Comparison of ENCODE assay signal across 11 cellular contexts in the genomic region with DNA sequence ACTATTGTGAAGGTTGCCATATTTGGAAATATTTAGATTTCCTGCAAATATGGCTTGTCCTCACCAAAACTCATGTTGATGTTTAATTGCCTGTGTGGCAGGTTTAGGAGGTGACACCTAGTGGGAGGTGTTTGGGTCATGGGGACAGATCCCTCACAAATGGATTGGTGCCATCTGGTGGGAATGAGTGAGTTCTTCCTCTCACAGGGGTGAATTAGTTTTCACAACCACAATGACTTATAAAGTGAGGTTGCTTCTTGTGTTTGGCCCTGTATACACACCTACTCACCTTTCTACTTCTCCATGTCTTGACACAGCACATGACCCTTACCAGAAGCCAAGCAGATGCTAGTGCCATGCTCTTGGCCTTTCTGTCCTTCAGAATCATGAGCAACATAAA. TPM values are rescaled to one million over a fixed set of nuclear protein-coding genes. Genes with fewer than 3 reads are reported as not detected.
A peak's percentile ranks its signal among the peaks of the same experiment; 100 is the strongest.
DNase-seq lines count a peak whose midpoint lies in the region; ATAC-seq and TF ChIP-seq lines count a peak whose summit lies in the region.
"Had no signal": no experiment of that assay in that cellular context is flagged by ENCODE, and none has a peak within 500 bp of the region (broad histone marks: within the 10 kb centered on the region; RNA-seq: fewer than 3 reads in every experiment).

No MANE protein-coding gene starts in this region.

- no peak overlapping the region for H3K23ac ChIP-seq in neuronal stem cell (ENCODE audit: low read depth, low read length, poor library complexity)

- H2AK5ac ChIP-seq in neuronal stem cell (ENCODE audit: low read depth, low read length) = no peak overlapping the region

- no peak overlapping the region for H2AFZ ChIP-seq in neuronal stem cell (ENCODE audit: low read length)
- H2AFZ ChIP-seq: parathyroid adenoma had no signal

- H3K4ac ChIP-seq in neuronal stem cell (ENCODE audit: low read length) = no peak overlapping the region

- H2BK5ac ChIP-seq in neuronal stem cell (ENCODE audit: low read length) = no peak overlapping the region

- H3K4me2 ChIP-seq in neuronal stem cell (ENCODE audit: insufficient read depth, low read length, poor library complexity, severe bottlenecking) = no peak overlapping the region

- intact Hi-C loops in A673 (cut with micrococcal nuclease; ENCODE audit: unreplicated experiment) = loop anchor here (10.0 kb wide), 1 partner anchor 921 kb away; no protein-coding TSS in a partner anchor
- intact Hi-C loops in dorsolateral prefrontal cortex (cut with DNase I) = no loop called here

- ATAC-seq in GM18505 (IDR thresholded peaks at IDR 0.05; ENCODE audit: unreplicated experiment) (peak; percentile 83), HG02852 (IDR thresholded peaks at IDR 0.05; ENCODE audit: unreplicated experiment) (peak; percentile 79)

- H3K36me3 ChIP-seq in A673 (ENCODE audit: insufficient read depth, low read length, poor library complexity, severe bottlenecking) (no peaks in the 10 kb centered on the region), neuronal stem cell (replicated peaks in 1 of 2; ENCODE audit: control insufficient read depth in 2 of 2, insufficient read depth in 2 of 2, low read length in 2 of 2) (no peaks in the 10 kb centered on the region)
- H3K36me3 ChIP-seq: adrenal gland had no signal

- no peak overlapping the region for H3K4me3 ChIP-seq in A673 (ENCODE audit: low read depth, low read length, poor library complexity, severe bottlenecking)
- H3K4me3 ChIP-seq in dorsolateral prefrontal cortex = no peak overlapping the region
- no peak overlapping the region for H3K4me3 ChIP-seq in neuronal stem cell (ENCODE audit: low read length in 2 of 2)
- H3K4me3 ChIP-seq: adrenal gland, SK-N-MC had no signal

- H3K27ac ChIP-seq in A673 (ENCODE audit: low read depth, low read length, poor library complexity, severe bottlenecking) (no peak overlapping the region), dorsolateral prefrontal cortex (no peak overlapping the region), neuronal stem cell (replicated peaks; ENCODE audit: low read length) (no peak overlapping the region)
- H3K27ac ChIP-seq: adrenal gland, parathyroid adenoma, SK-N-MC had no signal

- no peak overlapping the region for H3K14ac ChIP-seq in neuronal stem cell (ENCODE audit: low read length)

- CTCF ChIA-PET in A673 (lab: Charles Lee) = no interaction called here

- H3K9ac ChIP-seq in neuronal stem cell (ENCODE audit: low read depth, low read length, poor library complexity) = no peak overlapping the region
- H3K9ac ChIP-seq: parathyroid adenoma had no signal

- POLR2A ChIA-PET in A673 (lab: Charles Lee; ENCODE audit: low non-redundant PET) = no interaction called here

- no peak overlapping the region for H2BK15ac ChIP-seq in neuronal stem cell (ENCODE audit: low read length)

- H3K18ac ChIP-seq in neuronal stem cell (ENCODE audit: low read length) = no peak overlapping the region

- no peak overlapping the region for H4K8ac ChIP-seq in neuronal stem cell (ENCODE audit: low read depth, low read length)

- no TSS peak for BruUV-seq in A673 (replicated peaks; lab: Mats Ljungman, UMichigan)

- TF ChIP-seq CTCF in A673 (conservative IDR thresholded peaks at IDR 0.05; ENCODE audit: low read depth, low read length) = 0 out of 2 replicates have a peak, but pooled peaks have one; percentile 14
- no peak for TF ChIP-seq CTCF in dorsolateral prefrontal cortex (IDR thresholded peaks at IDR 0.05 in 54 of 56, conservative IDR thresholded peaks at IDR 0.05 in 2 of 56; ENCODE audit: low read depth in 1 of 56, partially characterized antibody in 56 of 56)

- H3K27me3 ChIP-seq in A673 (replicated peaks; ENCODE audit: insufficient read depth, low read depth, low read length, poor library complexity) = no peaks in the 10 kb centered on the region
- no peaks in the 10 kb centered on the region for H3K27me3 ChIP-seq in dorsolateral prefrontal cortex
- no peaks in the 10 kb centered on the region for H3K27me3 ChIP-seq in neuronal stem cell (ENCODE audit: control insufficient read depth in 3 of 3, insufficient read depth in 3 of 3, low read depth in 1 of 3, low read length in 3 of 3)
- H3K27me3 ChIP-seq: adrenal gland had no signal

- no peak for TF ChIP-seq POLR2A in GM18505 (IDR thresholded peaks at IDR 0.05; ENCODE audit: borderline replicate concordance, extremely low read depth, insufficient read depth, insufficient read length)

- H3K9me3 ChIP-seq in A673 (ENCODE audit: low read depth, low read length, poor library complexity, severe bottlenecking) = no peaks in the 10 kb centered on the region
- no peaks in the 10 kb centered on the region for H3K9me3 ChIP-seq in neuronal stem cell (replicated peaks in 1 of 2; ENCODE audit: control insufficient read depth in 2 of 2, insufficient read depth in 1 of 2, low read depth in 1 of 2, low read length in 2 of 2)
- H3K9me3 ChIP-seq: adrenal gland had no signal

- H3K4me1 ChIP-seq in A673 (ENCODE audit: insufficient read depth, low read length, poor library complexity, severe bottlenecking) = no peaks in the 10 kb centered on the region
- no peaks in the 10 kb centered on the region for H3K4me1 ChIP-seq in neuronal stem cell (ENCODE audit: control insufficient read depth in 2 of 2, insufficient read depth in 1 of 2, low read depth in 1 of 2, low read length in 2 of 2)
- H3K4me1 ChIP-seq: adrenal gland, parathyroid adenoma had no signal

- no peak for DNase-seq in A673 (ENCODE audit: low spot score)
- peak; percentile 29 for DNase-seq in RKO (ENCODE audit: low spot score)
- no peak for DNase-seq in activated gamma-delta T cell (lab: John Stamatoyannopoulos, UW)
- DNase-seq in dorsolateral prefrontal cortex = no peak
- no peak for DNase-seq in neuronal stem cell (ENCODE audit: low spot score)
- DNase-seq in anterior cingulate cortex (lab: John Stamatoyannopoulos, UW) = no peak
- DNase-seq: adrenal gland had no signal

- no peak overlapping the region for H2BK120ac ChIP-seq in neuronal stem cell (ENCODE audit: low read depth, low read length)

- H2BK12ac ChIP-seq in neuronal stem cell (ENCODE audit: low read length) = no peak overlapping the region

- no peaks in the 10 kb centered on the region for H3K79me1 ChIP-seq in neuronal stem cell (ENCODE audit: low read depth, low read length)

- no peak overlapping the region for H4K91ac ChIP-seq in neuronal stem cell (ENCODE audit: low read depth, low read length, poor library complexity)

RNA-seq across cellular contexts. Expression of a gene that starts 41.1 kb away (rescaled TPM):
- total RNA-seq in A673 (2021) = 18.3 and 21.1 TPM in 2 replicates
- 10 to 100 TPM in 103 of 120 experiments, 1 to 10 TPM in 17; 5.2 to 18.9 (median 12.0) TPM for total RNA-seq in dorsolateral prefrontal cortex
- 20.4 TPM for polyA plus RNA-seq in neuronal stem cell (2013, experiment 1 of 2)
- polyA plus RNA-seq in neuronal stem cell (2013, experiment 2 of 2) = 19.9 TPM
